ENCODE assay signal across 9 cellular contexts in genomic region chr9:5510360-5510931, GRCh38. TPM values are rescaled to one million over a fixed set of nuclear protein-coding genes. Genes with fewer than 3 reads are reported as not detected.
DNase-seq lines count a peak whose midpoint lies in the region; ATAC-seq and TF ChIP-seq lines count a peak whose summit lies in the region.
"Had no signal": no experiment of that assay in that cellular context is flagged by ENCODE, and none has a peak within 500 bp of the region (broad histone marks: within the 10 kb centered on the region; RNA-seq: fewer than 3 reads in every experiment).

Gene PDCD1LG2 (plus strand): TSS chr9:5510531. CDS start chr9:5522547, 12,016 bp downstream.

- BruUV-seq in IMR-90 (replicated peaks; lab: Mats Ljungman, UMichigan): no TSS peak

- H2AFZ ChIP-seq in IMR-90 (replicated peaks; ENCODE audit: low read length, poor library complexity): peak within 1 kb of the TSS; percentile 57

- H3K79me1 ChIP-seq in IMR-90 (ENCODE audit: low read depth in 1 of 2, low read length in 2 of 2): peaks cover 39 to 46% of the 10 kb centered on the region in 2 experiments; a peak in 3 of 4 replicates

- H3K18ac ChIP-seq in IMR-90 (ENCODE audit: low read depth, low read length): peak within 1 kb of the TSS; percentile 97

- peak within 1 kb of the TSS; percentile 100 for H4K8ac ChIP-seq in IMR-90 (ENCODE audit: low read depth in 2 of 2, low read length in 2 of 2)

- H3K56ac ChIP-seq in IMR-90 (ENCODE audit: extremely low read depth, insufficient read depth, low read length): peak within 1 kb of the TSS; percentile 100

- peak within 1 kb of the TSS; percentile 100 for H2BK120ac ChIP-seq in IMR-90 (ENCODE audit: low read depth, low read length)

- H2BK5ac ChIP-seq in IMR-90 (ENCODE audit: low read depth, low read length, poor library complexity, severe bottlenecking): peak within 1 kb of the TSS; percentile 99

- dilution Hi-C loops in IMR-90 (cut with HindIII; ENCODE audit: low sequenced_read_pairs, unreplicated experiment): no loop called here

- peak within 1 kb of the TSS; percentile 100 for H3K14ac ChIP-seq in IMR-90 (replicated peaks; ENCODE audit: low read depth, low read length)

- intact Hi-C loops in IMR-90 (cut with micrococcal nuclease) (loop anchor here (1.0 to 2.0 kb wide), 2 partner anchors 56 to 73 kb away; no protein-coding TSS in a partner anchor), left lung (cut with DNase I) (no loop called here)

- H4K20me1 ChIP-seq in IMR-90 (ENCODE audit: insufficient read depth, low read length): no peaks in the 10 kb centered on the region

- H3K27ac ChIP-seq in IMR-90 (ENCODE audit: insufficient read depth, low read length) (peak within 1 kb of the TSS; percentile 94), angular gyrus (ENCODE audit: low read depth, low read length) (peak within 1 kb of the TSS; percentile 14), left lung (peak within 1 kb of the TSS; percentile 68 to 84), stomach smooth muscle (ENCODE audit: low read length) (no peak within 1 kb of the TSS)

- ATAC-seq in GM21447 (IDR thresholded peaks at IDR 0.05; ENCODE audit: unreplicated experiment) (peak; percentile 74), IMR-90 (ENCODE audit: low read depth) (peak; percentile 55), left lung (peak; percentile 70)
- ATAC-seq: Panc1 had no signal

- 0% methylated on average over 1 of the region's 4 CpGs; no CpG with 5 or more reads in 1 of the 2 experiments for WGBS in IMR-90 (ENCODE audit: extremely low coverage in 2 of 2, insufficient read length in 1 of 2), 2 experiments

- POLR2A ChIA-PET in IMR-90 (lab: Charles Lee; ENCODE audit: unreplicated experiment): interaction anchor here (0.6 to 1.9 kb wide), 7 partner anchors 16 to 90 kb away, joined by 3 to 11 read pairs (median 4); partner anchors contain the start of gene CD274

- peak within 1 kb of the TSS; percentile 86 for H2AK9ac ChIP-seq in IMR-90 (replicated peaks; ENCODE audit: low read depth, low read length, poor library complexity)

- peak within 1 kb of the TSS; percentile 100 for H2BK20ac ChIP-seq in IMR-90 (ENCODE audit: low read depth, low read length)

- H3K9ac ChIP-seq in IMR-90 (ENCODE audit: low read depth, low read length) (peak within 1 kb of the TSS; percentile 83), stomach smooth muscle (ENCODE audit: low read length in 2 of 2) (no peak within 1 kb of the TSS)

- H4K5ac ChIP-seq in IMR-90 (ENCODE audit: low read depth, low read length): peak within 1 kb of the TSS; percentile 95

- TF ChIP-seq CTCF in IMR-90 (conservative IDR thresholded peaks at IDR 0.05; ENCODE audit: low read depth, low read length): no peak
- TF ChIP-seq CTCF in left lung (IDR thresholded peaks at IDR 0.05): no peak

- H2BK15ac ChIP-seq in IMR-90 (ENCODE audit: low read depth, low read length): peak within 1 kb of the TSS; percentile 100

- peak within 1 kb of the TSS; percentile 87 for H3K4me2 ChIP-seq in IMR-90 (ENCODE audit: low read depth, low read length)

- peak within 1 kb of the TSS; percentile 100 for H3K4ac ChIP-seq in IMR-90 (ENCODE audit: low read depth, low read length)

- peak within 1 kb of the TSS; percentile 99 for H3K23ac ChIP-seq in IMR-90 (ENCODE audit: low read depth, low read length)

- H3K4me1 ChIP-seq in IMR-90 (ENCODE audit: control insufficient read depth, insufficient read depth, low read length) (peaks cover 22% of the 10 kb centered on the region), left lung (peaks cover 0 to 39% of the 10 kb centered on the region in 2 donors), stomach smooth muscle (ENCODE audit: control insufficient read depth, insufficient read depth, low read length) (peaks cover 6% of the 10 kb centered on the region), HAP-1 (no peaks in the 10 kb centered on the region; the same call in 1 of the 2 replicates)

- H3K27me3 ChIP-seq in IMR-90 (ENCODE audit: control insufficient read depth, insufficient read depth, low read length) (no peaks in the 10 kb centered on the region), left lung (no peaks in the 10 kb centered on the region), stomach smooth muscle (ENCODE audit: control insufficient read depth in 1 of 2, insufficient read depth in 2 of 2, low read length in 2 of 2) (no peaks in the 10 kb centered on the region), HAP-1 (ENCODE audit: low read depth) (no peaks in the 10 kb centered on the region)

- peak; percentile 55 for TF ChIP-seq POLR2A in IMR-90 (IDR thresholded peaks at IDR 0.05; ENCODE audit: low read depth, low read length)

- peak within 1 kb of the TSS; percentile 100 for H4K91ac ChIP-seq in IMR-90 (ENCODE audit: insufficient read depth, low read depth, low read length)

- H3K36me3 ChIP-seq in IMR-90 (ENCODE audit: control insufficient read depth, insufficient read depth, low read length): no peaks in the 10 kb centered on the region
- no peaks in the 10 kb centered on the region for H3K36me3 ChIP-seq in left lung
- no peaks in the 10 kb centered on the region for H3K36me3 ChIP-seq in stomach smooth muscle (ENCODE audit: control insufficient read depth in 2 of 2, insufficient read depth in 2 of 2, low read length in 2 of 2)
- no peaks in the 10 kb centered on the region for H3K36me3 ChIP-seq in HAP-1 (replicated peaks)

- H3K4me3 ChIP-seq in IMR-90 (ENCODE audit: insufficient read depth, low read depth, low read length) (peak within 1 kb of the TSS; percentile 52), left lung (peak within 1 kb of the TSS in 1 of 2 donors; percentile 31), stomach smooth muscle (ENCODE audit: low read length in 2 of 2) (peak within 1 kb of the TSS; percentile 17 to 52), HAP-1 (no peak within 1 kb of the TSS)

- TF ChIP-seq RAD21 in IMR-90 (IDR thresholded peaks at IDR 0.05; ENCODE audit: low read length): no peak

- in situ Hi-C loops in IMR-90 (cut with MboI; ENCODE audit: low sequenced_read_pairs): loop anchor here (5.0 kb wide), 1 partner anchor 77 kb away; no protein-coding TSS in a partner anchor
- in situ Hi-C loops in HAP-1 (cut with MboI; ENCODE audit: low sequenced_read_pairs): no loop called here

- H3K9me3 ChIP-seq in IMR-90 (ENCODE audit: control insufficient read depth, insufficient read depth, low read length) (no peaks in the 10 kb centered on the region), left lung (no peaks in the 10 kb centered on the region), stomach smooth muscle (ENCODE audit: control insufficient read depth in 2 of 2, low read length in 2 of 2) (no peaks in the 10 kb centered on the region), HAP-1 (no peaks in the 10 kb centered on the region; the same call in 1 of the 2 replicates)

- H2AK5ac ChIP-seq in IMR-90 (ENCODE audit: low read depth, low read length): peak within 1 kb of the TSS; percentile 100

- DNase-seq in GM04503 (ENCODE audit: low read depth): peak; percentile 53
- peak; percentile 84 for DNase-seq in IMR-90
- no peak for DNase-seq in left lung
- DNase-seq in T-helper 9 cell: no peak
- DNase-seq in HAP-1 (ENCODE audit: low spot score in 2 of 2): no peak

- CTCF ChIA-PET in IMR-90 (lab: Yijun Ruan, JAX): no interaction called here

- H3K9me1 ChIP-seq in IMR-90 (ENCODE audit: insufficient read depth, low read length): peaks cover 15% of the 10 kb centered on the region

TF ChIP-seq in IMR-90, 13 proteins besides CTCF, POLR2A, EP300 and RAD21:
- TF ChIP-seq SMC3 (IDR thresholded peaks at IDR 0.05; ENCODE audit: low read depth, low read length) (no peak), RCOR1 (IDR thresholded peaks at IDR 0.05; ENCODE audit: insufficient replicate concordance, low read length) (no peak), MAFK (IDR thresholded peaks at IDR 0.05; ENCODE audit: low read depth, low read length) (peak; percentile 4; the same call in 1 of the 2 replicates), BHLHE40 (IDR thresholded peaks at IDR 0.05; ENCODE audit: low read depth, low read length) (peak; percentile 70; the same call in 1 of the 2 replicates), CEBPB (IDR thresholded peaks at IDR 0.05; ENCODE audit: low read depth, low read length) (peak; percentile 56; the same call in 1 of the 2 replicates), ELK1 (IDR thresholded peaks at IDR 0.05; ENCODE audit: borderline replicate concordance, low read depth, low read length) (no peak)

RNA-seq across cellular contexts. Expression of gene PDCD1LG2, which starts in this region (rescaled TPM):
- total RNA-seq in IMR-90 (2012; rRNA removed) (29.7 and 33.3 TPM in 2 replicates), left lung (1 to 10 TPM; 1.7 to 4.2 TPM)
- polyA plus RNA-seq in IMR-90 (2012; rRNA removed): 17.3 and 17.5 TPM in 2 replicates
- 5.9 and 8.7 TPM in 2 replicates for polyA plus RNA-seq in IMR-90 (2012; cell fraction: cytosol; rRNA removed)
- polyA plus RNA-seq in IMR-90 (2012; cell fraction: nucleus; rRNA removed; ENCODE audit: low replicate concordance): 2.5 and 10.4 TPM in 2 replicates

Comparison
In these comparisons a context has a peak if more than half of its experiments do, and no peak if none do; other contexts are left out.
1. DNase-seq: peak in GM04503 (single experiment) and IMR-90 (single experiment); none in left lung (0 of 2), T-helper 9 cell (single experiment) and HAP-1 (0 of 2).
2. Peak in every context shown above with its lines, with median percentiles within 50 percentile points of each other: ATAC-seq.